22 cellular contexts compared by ENCODE assay signal in the genomic region with DNA sequence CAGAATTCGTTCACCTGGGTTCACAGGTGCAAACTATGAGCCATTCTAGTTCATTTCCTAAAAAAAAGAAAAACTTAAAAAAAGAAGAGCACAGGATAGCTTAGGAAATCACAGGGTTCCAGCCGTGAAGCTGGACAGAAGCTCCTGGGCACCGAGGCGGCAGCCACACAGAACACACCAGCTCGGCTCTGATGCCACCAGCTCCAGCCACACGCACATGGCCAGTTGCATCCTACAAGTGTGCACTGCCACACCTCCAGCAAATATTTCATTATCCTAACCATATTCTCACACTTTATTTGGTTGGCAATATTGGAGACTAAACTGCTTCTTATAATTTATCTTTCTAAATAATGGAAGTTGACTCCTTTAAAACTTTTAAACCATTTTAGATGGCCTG. TPM values are rescaled to one million over a fixed set of nuclear protein-coding genes. Genes with fewer than 3 reads are reported as not detected.
DNase-seq lines count a peak whose midpoint lies in the region; ATAC-seq, FAIRE-seq and TF ChIP-seq lines count a peak whose summit lies in the region.
"Had no signal": no experiment of that assay in that cellular context is flagged by ENCODE, and none has a peak within 500 bp of the region (broad histone marks: within the 10 kb centered on the region; RNA-seq: fewer than 3 reads in every experiment).

No MANE protein-coding gene starts in this region.

- H3K9me3 Mint-ChIP-seq in glutamatergic neuron (ENCODE audit: unreplicated experiment) (peaks cover 28% of the 10 kb centered on the region), osteocyte (ENCODE audit: unreplicated experiment) (no peaks in the 10 kb centered on the region)
- no peaks in the 10 kb centered on the region for H3K9me3 Mint-ChIP-seq in stimulated activated memory B cell treated with anti-CD40 and anti-IgM and Interleukin-4, amounts not matched to agents 10 μg/mL and 1 μg/mL and 100 μg/mL, for 72 hours
- H3K9me3 Mint-ChIP-seq: CD4-positive, alpha-beta T cell; CD8-positive, alpha-beta T cell had no signal

- no peaks in the 10 kb centered on the region for H3K36me3 Mint-ChIP-seq in glutamatergic neuron (ENCODE audit: unreplicated experiment)
- no peaks in the 10 kb centered on the region for H3K36me3 Mint-ChIP-seq in osteocyte (ENCODE audit: unreplicated experiment)
- H3K36me3 Mint-ChIP-seq in stimulated activated memory B cell treated with anti-CD40 and anti-IgM and Interleukin-4, amounts not matched to agents 10 μg/mL and 1 μg/mL and 100 μg/mL, for 72 hours: no peaks in the 10 kb centered on the region
- H3K36me3 Mint-ChIP-seq: CD8-positive, alpha-beta T cell had no signal

- TF ChIP-seq CTCF in K562 (IDR thresholded peaks at IDR 0.05 in 2 of 3, conservative IDR thresholded peaks at IDR 0.05 in 1 of 3; ENCODE audit: insufficient read depth in 2 of 3, low read depth in 1 of 3, low read length in 3 of 3) (no peak), glutamatergic neuron (IDR thresholded peaks at IDR 0.05; ENCODE audit: partially characterized antibody, unreplicated experiment) (no peak), osteocyte (IDR thresholded peaks at IDR 0.05) (no peak)

- TF ChIP-seq RAD21 in K562 (CRISPR knock-in tag; conservative IDR thresholded peaks at IDR 0.05 in 1 of 2, IDR thresholded peaks at IDR 0.05 in 1 of 2): no peak

- CTCF ChIA-PET in K562 (lab: Yijun Ruan, JAX; ENCODE audit: low intra/inter-chr PET ratio): no interaction called here

- peak overlapping the region; percentile 99 for H3K27ac Mint-ChIP-seq in glutamatergic neuron (ENCODE audit: unreplicated experiment)
- H3K27ac Mint-ChIP-seq in osteocyte (ENCODE audit: unreplicated experiment): no peak overlapping the region
- no peak overlapping the region for H3K27ac Mint-ChIP-seq in stimulated activated memory B cell treated with anti-CD40 and anti-IgM and Interleukin-4, amounts not matched to agents 10 μg/mL and 1 μg/mL and 100 μg/mL, for 72 hours
- H3K27ac Mint-ChIP-seq: B cell; CD4-positive, alpha-beta T cell; CD8-positive, alpha-beta T cell had no signal

- peaks cover 0 to 29% of the 10 kb centered on the region in 2 experiments; a peak in 3 of 5 replicates for H3K4me1 ChIP-seq in K562 (replicated peaks in 1 of 2; ENCODE audit: control insufficient read depth in 2 of 2, insufficient read depth in 2 of 2, low read length in 2 of 2)
- H3K4me1 ChIP-seq: A549 had no signal

- no peak for TF ChIP-seq EP300 in K562 (IDR thresholded peaks at IDR 0.05; ENCODE audit: low read length)

- no peaks in the 10 kb centered on the region; the same call in 1 of the 2 replicates for H4K20me1 ChIP-seq in K562 (replicated peaks; ENCODE audit: control insufficient read depth, insufficient read depth, low read length)

- H3K36me3 ChIP-seq in K562 (ENCODE audit: control insufficient read depth, insufficient read depth, low read length): no peaks in the 10 kb centered on the region
- H3K36me3 ChIP-seq: BLaER1 treated with 17β-estradiol and CSF1 and Interleukin-3, amounts not matched to agents 10 nM and 100 nM had no signal

- H3K9me1 ChIP-seq in K562 (ENCODE audit: control insufficient read depth, insufficient read depth, low read length): no peaks in the 10 kb centered on the region

- no peak overlapping the region for H3K9ac ChIP-seq in K562 (ENCODE audit: insufficient read depth in 1 of 2, low read depth in 2 of 2, low read length in 2 of 2)
- H3K9ac ChIP-seq: BLaER1 treated with 17β-estradiol and CSF1 and Interleukin-3, amounts not matched to agents 10 nM and 100 nM had no signal

- H3K4me3 ChIP-seq in K562: no peak overlapping the region
- H3K4me3 ChIP-seq: A549; BLaER1 treated with 17β-estradiol and CSF1 and Interleukin-3, amounts not matched to agents 10 nM and 100 nM had no signal

- no TSS peak for BruUV-seq in K562 (replicated peaks; lab: Mats Ljungman, UMichigan)

- intact Hi-C loops in K562 (cut with micrococcal nuclease): no loop called here

- no peaks in the 10 kb centered on the region for H3K79me2 ChIP-seq in K562 (ENCODE audit: control insufficient read depth, insufficient read depth, low read length)

- no peak overlapping the region for H3K4me2 ChIP-seq in K562 (ENCODE audit: insufficient read depth, low read length)
- H3K4me2 ChIP-seq: A549 had no signal

- TF ChIP-seq POLR2A in K562 (conservative IDR thresholded peaks at IDR 0.05): no peak

- peaks cover 55 to 81% of the 10 kb centered on the region in 2 experiments for H3K27me3 ChIP-seq in K562 (ENCODE audit: control insufficient read depth in 2 of 2, insufficient read depth in 2 of 2, low read length in 2 of 2)

- H3K4me3 Mint-ChIP-seq in glutamatergic neuron (ENCODE audit: unreplicated experiment) (no peak overlapping the region), osteocyte (ENCODE audit: unreplicated experiment) (no peak overlapping the region)
- H3K4me3 Mint-ChIP-seq in stimulated activated memory B cell treated with anti-CD40 and anti-IgM and Interleukin-4, amounts not matched to agents 10 μg/mL and 1 μg/mL and 100 μg/mL, for 72 hours: no peak overlapping the region
- H3K4me3 Mint-ChIP-seq: B cell; CD4-positive, alpha-beta T cell; CD8-positive, alpha-beta T cell had no signal

- no peak for DNase-seq in K562 (ENCODE audit: extremely low read depth in 1 of 4, low spot score in 3 of 4)
- DNase-seq in glutamatergic neuron: no peak
- DNase-seq in osteocyte (ENCODE audit: extremely low spot score, unreplicated experiment): peak; percentile 53
- DNase-seq in activated effector memory CD4-positive, alpha-beta T cell treated with anti-CD3 and anti-CD28 coated beads, Interleukin-2, amount 50 U/mL, for 16 hours: no peak
- no peak for DNase-seq in NCI-H1417 (lab: John Stamatoyannopoulos, UW)
- DNase-seq: AML-193; Caco-2; Calu3; CD4-positive, alpha-beta T cell; DMS79 treated with DMSO at 0.1 percent for 48 hours; GF-D8 had no signal

- POLR2A ChIA-PET in K562 (lab: Yijun Ruan, JAX): interaction anchor here (0.7 kb wide), 1 partner anchor 81 kb away, joined by 3 read pairs; no protein-coding TSS in a partner anchor

- no peak for FAIRE-seq in K562 (lab: Jason Lieb, UNC)
- FAIRE-seq: A549, D721Med, G401.6, GM12891, GM19239 had no signal

- in situ Hi-C loops in K562 (cut with MboI): no loop called here

- H3K27me3 Mint-ChIP-seq in glutamatergic neuron (ENCODE audit: unreplicated experiment): peaks cover 24% of the 10 kb centered on the region
- peaks cover 31% of the 10 kb centered on the region for H3K27me3 Mint-ChIP-seq in osteocyte (ENCODE audit: unreplicated experiment)
- peaks cover 76% of the 10 kb centered on the region for H3K27me3 Mint-ChIP-seq in stimulated activated memory B cell treated with anti-CD40 and anti-IgM and Interleukin-4, amounts not matched to agents 10 μg/mL and 1 μg/mL and 100 μg/mL, for 72 hours

- H2AFZ ChIP-seq in K562 (ENCODE audit: low read depth, low read length): no peak overlapping the region

- 11% methylated on average over 6 of the region's 6 CpGs for WGBS in K562 (ENCODE audit: insufficient coverage, low coverage, missing lambda C conversion rate)

- H3K9me3 ChIP-seq in K562 (replicated peaks; ENCODE audit: control insufficient read depth, insufficient read depth, low read depth, low read length): no peaks in the 10 kb centered on the region
- H3K9me3 ChIP-seq: A549; BLaER1 treated with 17β-estradiol and CSF1 and Interleukin-3, amounts not matched to agents 10 nM and 100 nM; Caco-2 had no signal

- H3K4me1 Mint-ChIP-seq in glutamatergic neuron (ENCODE audit: low read depth, unreplicated experiment): peaks cover 47% of the 10 kb centered on the region
- no peaks in the 10 kb centered on the region for H3K4me1 Mint-ChIP-seq in osteocyte (ENCODE audit: unreplicated experiment)
- peaks cover 3% of the 10 kb centered on the region for H3K4me1 Mint-ChIP-seq in stimulated activated memory B cell treated with anti-CD40 and anti-IgM and Interleukin-4, amounts not matched to agents 10 μg/mL and 1 μg/mL and 100 μg/mL, for 72 hours

- H3K27ac ChIP-seq in K562 (ENCODE audit: extremely low read depth, low read depth, low read length): no peak overlapping the region
- H3K27ac ChIP-seq: 22Rv1; A549; BLaER1 treated with 17β-estradiol and CSF1 and Interleukin-3, amounts not matched to agents 10 nM and 100 nM; C4-2B had no signal

- no peak for ATAC-seq in K562
- no peak for ATAC-seq in stimulated activated memory B cell treated with anti-CD40 and anti-IgM and Interleukin-4, amounts not matched to agents 10 μg/mL and 1 μg/mL and 100 μg/mL, for 72 hours
- ATAC-seq: A549; CD8-positive, alpha-beta T cell had no signal

TF ChIP-seq in K562, 482 proteins besides CTCF, POLR2A, EP300 and RAD21 (continues in another document):
- TF ChIP-seq RNF2 (IDR thresholded peaks at IDR 0.05) (peak; percentile 17; the same call in 1 of the 2 replicates), CBX8 (IDR thresholded peaks at IDR 0.05; ENCODE audit: borderline replicate concordance, extremely low read depth, low read depth, low read length, poor library complexity, severe bottlenecking) (peak; percentile 84)

RNA-seq across cellular contexts. Expression of gene AFDN, which starts 26.2 kb away (rescaled TPM):
- total RNA-seq in K562 (2011; cell fraction: chromatin; rRNA removed; ENCODE audit: low replicate concordance): 294 and 779 TPM in 2 replicates
- total RNA-seq in K562 (2011; cell fraction: nucleolus; rRNA removed): 128 and 193 TPM in 2 replicates
- 330 and 387 TPM in 2 replicates for total RNA-seq in K562 (2011; cell fraction: nucleoplasm; rRNA removed)
- total RNA-seq in K562 (2014; rRNA removed) (91.9 and 117 TPM in 2 replicates), K562 (2014; rRNA removed; fragmentation: Illumina TruSeq; extraction: Trizol) (114 and 135 TPM in 2 replicates), K562 (2015; rRNA removed; fragmentation: Illumina TruSeq; extraction: Trizol) (111 and 112 TPM in 2 replicates), K562 (2021) (106 and 129 TPM in 2 replicates), glutamatergic neuron (ENCODE audit: unreplicated experiment) (552 TPM), osteocyte (67.3 and 72.2 TPM in 2 replicates)
- polyA plus RNA-seq in K562 (2011; rRNA removed) (95.7 and 96.7 TPM in 2 replicates), K562 (2014; fragmentation: Illumina TruSeq; extraction: Trizol) (95.0 and 105 TPM in 2 replicates), K562 (2014; fragmentation: Nextera tagmentation; extraction: Ambion mirVana) (1 to 10 TPM; 7.2 to 9.7 TPM), K562 (2014; rRNA removed) (78.9 and 96.4 TPM in 2 replicates)
- 29.3 and 38.3 TPM in 2 replicates for polyA plus RNA-seq in K562 (2011; cell fraction: cytosol; rRNA removed)
- 374 and 388 TPM in 2 replicates for polyA plus RNA-seq in K562 (2011; cell fraction: nucleus; rRNA removed)
- polyA plus RNA-seq in K562 (2012): 62.0 and 64.2 TPM in 2 replicates
- polyA minus RNA-seq in K562 (2011; rRNA and poly(A)+ RNA removed): 183 and 194 TPM in 2 replicates
- polyA minus RNA-seq in K562 (2011; cell fraction: cytosol; rRNA and poly(A)+ RNA removed): 78.4 and 100 TPM in 2 replicates
- 234 and 345 TPM in 2 replicates for polyA minus RNA-seq in K562 (2011; cell fraction: nucleus; rRNA and poly(A)+ RNA removed)
